Comparison of ENCODE assay signal across 34 cellular contexts in the genomic region with DNA sequence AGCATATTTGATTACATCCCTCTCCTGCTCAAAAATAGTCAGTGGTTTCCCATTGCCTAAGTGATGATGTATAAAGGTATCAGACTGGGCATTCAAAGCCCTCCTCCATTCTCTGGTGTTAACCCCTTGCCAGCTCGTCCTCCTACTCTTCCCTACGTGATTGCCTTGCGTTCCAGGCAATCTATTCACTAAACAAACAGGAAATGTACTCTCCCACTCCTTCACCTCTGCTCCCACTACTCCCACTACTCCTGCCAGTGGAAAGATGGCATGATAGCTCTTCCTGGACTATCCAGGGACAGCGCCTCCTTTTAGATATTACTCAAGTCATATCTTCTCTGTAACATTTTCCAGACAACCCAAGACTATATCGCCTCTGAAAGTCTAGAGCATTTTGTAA. TPM values are rescaled to one million over a fixed set of nuclear protein-coding genes. Genes with fewer than 3 reads are reported as not detected.
"Had no signal": no experiment of that assay in that cellular context is flagged by ENCODE, and none has a peak within 500 bp of the region (broad histone marks: within the 10 kb centered on the region; RNA-seq: fewer than 3 reads in every experiment).

No MANE protein-coding gene starts in this region.

- H3K4me3 ChIP-seq: body of pancreas, breast epithelium, MG63, PC-9 had no signal

- H3K9me3 Mint-ChIP-seq: activated CD4-positive, alpha-beta T cell treated with anti-CD3 and anti-CD28 coated beads, Interleukin-2, amount 10 ng/mL, durations not matched to agents 7 days and 5 days; activated naive CD8-positive, alpha-beta T cell treated with anti-CD3 and anti-CD28 coated beads, Interleukin-2, amount 10 ng/mL, durations not matched to agents 7 days and 5 days had no signal

- H3K4me1 Mint-ChIP-seq: activated CD4-positive, alpha-beta T cell treated with anti-CD3 and anti-CD28 coated beads, Interleukin-2, amount 10 ng/mL, durations not matched to agents 7 days and 5 days had no signal

- H3K27me3 Mint-ChIP-seq: activated naive CD8-positive, alpha-beta T cell treated with anti-CD3 and anti-CD28 coated beads, Interleukin-2, amount 10 ng/mL, durations not matched to agents 7 days and 5 days had no signal

- H3K4me3 Mint-ChIP-seq: activated CD4-positive, alpha-beta T cell treated with anti-CD3 and anti-CD28 coated beads, Interleukin-2, amount 10 ng/mL, durations not matched to agents 7 days and 5 days; activated naive CD8-positive, alpha-beta T cell treated with anti-CD3 and anti-CD28 coated beads, Interleukin-2, amount 10 ng/mL, durations not matched to agents 7 days and 5 days had no signal

- ATAC-seq: body of pancreas had no signal

- H3K27ac Mint-ChIP-seq: activated CD4-positive, alpha-beta T cell treated with anti-CD3 and anti-CD28 coated beads, Interleukin-2, amount 10 ng/mL, durations not matched to agents 7 days and 5 days; activated naive CD8-positive, alpha-beta T cell treated with anti-CD3 and anti-CD28 coated beads, Interleukin-2, amount 10 ng/mL, durations not matched to agents 7 days and 5 days had no signal

- H3K36me3 Mint-ChIP-seq: activated naive CD8-positive, alpha-beta T cell treated with anti-CD3 and anti-CD28 coated beads, Interleukin-2, amount 10 ng/mL, durations not matched to agents 7 days and 5 days had no signal

- FAIRE-seq: astrocyte, RCC 7860 had no signal

- DNase-seq: activated CD4-positive, alpha-beta T cell treated with anti-CD3 and anti-CD28 coated beads, Interleukin-2, amount 10 ng/mL, durations not matched to agents 7 days and 5 days; activated CD4-positive, alpha-beta T cell treated with anti-CD3 and anti-CD28 coated beads, Interleukin-2, amount 50 U/mL, for 48 hours; activated CD8-positive, alpha-beta memory T cell treated with anti-CD3 and anti-CD28 coated beads, Interleukin-2, amount 50 U/mL, for 4 hours; activated effector memory CD4-positive, alpha-beta T cell treated with Interleukin-2 at 50 U/mL for 16 hours; activated naive CD4-positive, alpha-beta T cell; activated naive CD4-positive, alpha-beta T cell treated with anti-CD3 and anti-CD28 coated beads, Interleukin-2, amount 50 U/mL, for 16 hours; activated naive CD8-positive, alpha-beta T cell treated with anti-CD3 and anti-CD28 coated beads, Interleukin-2, amount 10 ng/mL, durations not matched to agents 7 days and 5 days; activated T-cell treated with anti-CD3 and anti-CD28 coated beads, Interleukin-2, amount 50 U/mL, for 48 hours; body of pancreas; caudate nucleus; cerebellar nuclear complex; Kasumi-1; KG1; MG63; NCI-H1048; NCI-H1105 treated with DMSO at 0.1 percent for 48 hours; NCI-H1436 treated with DMSO at 0.1 percent for 48 hours; NCI-H1694 treated with DMSO at 0.1 percent for 48 hours; NCI-H2029; NCI-H510A; NCI-H526; NCI-H748 treated with DMSO at 0.1 percent for 48 hours; NK-92 treated with Interleukin-12 subunit alpha and Interleukin-12 subunit beta, amount 100 ng/mL, for 24 hours; PC-9; Right ventricle myocardium superior; SW 1271; T-helper 1 cell; T-helper 2 cell; T-helper 9 cell; WERI-Rb-1 had no signal

RNA-seq across cellular contexts. Expression of a gene that starts 5.8 kb away (rescaled TPM):
- total RNA-seq: activated CD4-positive, alpha-beta T cell treated with anti-CD3 and anti-CD28 coated beads, Interleukin-2, amount 10 ng/mL, durations not matched to agents 7 days and 5 days; activated naive CD8-positive, alpha-beta T cell treated with anti-CD3 and anti-CD28 coated beads, Interleukin-2, amount 10 ng/mL, durations not matched to agents 7 days and 5 days; astrocyte; body of pancreas; breast epithelium; PC-9; Right ventricle myocardium superior had no signal
- polyA plus RNA-seq: adipose tissue had no signal

RNA-seq across cellular contexts. Expression of a gene that starts 51.4 kb away (rescaled TPM):
- total RNA-seq: activated CD4-positive, alpha-beta T cell treated with anti-CD3 and anti-CD28 coated beads, Interleukin-2, amount 10 ng/mL, durations not matched to agents 7 days and 5 days; activated naive CD8-positive, alpha-beta T cell treated with anti-CD3 and anti-CD28 coated beads, Interleukin-2, amount 10 ng/mL, durations not matched to agents 7 days and 5 days; astrocyte; body of pancreas; breast epithelium; PC-9; Right ventricle myocardium superior had no signal
- polyA plus RNA-seq: adipose tissue had no signal
